11 cellular contexts compared by ENCODE assay signal in genomic region chr3:148583793-148584192, GRCh38.
"Had no signal": no experiment of that assay in that cellular context is flagged by ENCODE, and none has a peak within 500 bp of the region (broad histone marks: within the 10 kb centered on the region; RNA-seq: fewer than 3 reads in every experiment).

No MANE protein-coding gene starts in this region.

- H3K9me3 ChIP-seq: HAP-1 had no signal

- H3K9ac ChIP-seq: GM23248 had no signal

- H3K4me1 Mint-ChIP-seq: GM23338, H9 had no signal

- H3K4me3 ChIP-seq: GM23248, GM23338, HAP-1 had no signal

- H3K27ac Mint-ChIP-seq: GM23338, H9, HFFc6 had no signal

- H3K4me1 ChIP-seq: HAP-1 had no signal

- H3K4me3 Mint-ChIP-seq: GM23338, H9, HFFc6 had no signal

- FAIRE-seq: H1, H54 had no signal

- H3K4me2 ChIP-seq: GM23338 had no signal

- ATAC-seq: GM23338, HCT116 had no signal

- DNase-seq: GM23248, GOT3, H7, H9, HCEC 1CT, HFFc6 had no signal

- H3K9me3 Mint-ChIP-seq: GM23338, H9, HFFc6 had no signal

- H2AFZ ChIP-seq: GM23248, GM23338 had no signal

- H3K36me3 ChIP-seq: HAP-1 had no signal

- H3K27ac ChIP-seq: GM23248 had no signal
